In the genomic region with DNA sequence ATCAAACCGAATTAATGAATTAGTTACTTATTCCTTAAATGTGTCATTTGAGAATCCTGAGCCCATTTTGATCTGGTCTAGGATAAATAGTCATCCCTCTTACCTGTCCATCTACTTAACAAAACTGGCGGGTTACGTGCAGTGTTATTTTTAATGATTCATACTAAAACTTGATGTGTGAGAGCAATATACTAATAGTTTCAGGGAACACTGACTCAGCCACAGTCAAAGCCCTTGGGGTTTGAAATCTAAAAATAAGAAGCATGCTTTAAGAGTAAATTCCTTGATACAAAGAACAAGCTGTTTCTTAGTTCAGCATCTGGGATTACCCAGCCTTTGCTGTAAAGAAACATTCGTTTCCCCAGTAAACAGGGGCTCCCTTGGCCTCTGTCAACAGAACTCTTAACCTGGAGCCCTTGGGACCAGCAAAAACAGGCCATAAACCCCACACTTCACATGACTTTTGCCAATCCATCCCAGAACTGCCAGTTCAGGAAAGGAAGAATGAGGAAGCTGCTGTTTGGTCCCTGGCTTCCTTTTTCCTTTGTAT, we compare ENCODE assay signal across 8 cellular contexts.
DNase-seq lines count a peak whose midpoint lies in the region; ATAC-seq lines count a peak whose summit lies in the region.

No MANE protein-coding gene starts in this region.

- DNase-seq in A172 (ENCODE audit: low spot score) = peak; percentile 45
- DNase-seq in NCI-H226 = peak; percentile 23
- DNase-seq in foreskin melanocyte = peak; percentile 82
- no peak for DNase-seq in SHP77 treated with DMSO at 0.1 percent for 48 hours (lab: John Stamatoyannopoulos, UW)
- no peak for DNase-seq in cortex of kidney (lab: John Stamatoyannopoulos, UW)
- no peak for DNase-seq in SW 1271 (lab: John Stamatoyannopoulos, UW)
- DNase-seq in LoVo (ENCODE audit: low spot score) = no peak

- ATAC-seq in GM19438 (IDR thresholded peaks at IDR 0.05; ENCODE audit: low read depth, unreplicated experiment) = peak; percentile 50

Comparison
In these comparisons a context has a peak if more than half of its experiments do, and no peak if none do; other contexts are left out.
1. DNase-seq: peak in A172 (single experiment), NCI-H226 (single experiment) and foreskin melanocyte (single experiment); none in SHP77 treated with DMSO at 0.1 percent for 48 hours (single experiment), cortex of kidney (single experiment), SW 1271 (0 of 2) and LoVo (single experiment).